Comparison of ENCODE assay signal across 29 cellular contexts in the genomic region with DNA sequence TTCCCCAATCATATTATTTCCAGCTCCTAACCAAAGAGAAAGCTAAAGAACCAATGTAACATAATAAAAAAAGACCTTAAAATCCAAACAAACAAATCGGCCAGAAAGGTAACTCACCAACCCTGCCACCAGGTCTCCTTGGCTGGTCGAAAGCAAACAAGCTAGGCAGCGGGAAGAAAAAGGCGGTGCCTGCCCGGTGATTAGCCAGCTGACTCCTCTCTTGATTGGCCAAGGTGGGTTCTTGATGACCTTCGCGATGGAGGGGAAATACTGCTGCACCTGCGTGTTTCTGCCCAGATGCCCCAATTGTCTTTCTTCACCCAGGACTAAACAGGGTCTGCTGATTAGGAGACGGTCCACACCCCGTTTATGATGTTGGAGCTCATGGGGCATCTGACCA. TPM values are rescaled to one million over a fixed set of nuclear protein-coding genes. Genes with fewer than 3 reads are reported as not detected.
"Had no signal": no experiment of that assay in that cellular context is flagged by ENCODE, and none has a peak within 500 bp of the region (broad histone marks: within the 10 kb centered on the region; RNA-seq: fewer than 3 reads in every experiment).

Gene NLRP11, minus strand, starts transcription at position 154 of the 400 bp plus-strand sequence. CDS start 13,825 bp downstream, outside the sequence.

- H3K27ac ChIP-seq: body of pancreas, breast epithelium, Peyer's patch, RWPE1 had no signal

- H3K4me3 ChIP-seq: body of pancreas, breast epithelium, Peyer's patch had no signal

- DNase-seq: activated CD4-positive, alpha-beta T cell treated with anti-CD3 and anti-CD28 coated beads, Interleukin-2, amount 10 ng/mL, durations not matched to agents 24 days and 14 days; activated CD4-positive, alpha-beta T cell treated with anti-CD3 and anti-CD28 coated beads, Interleukin-2, amount 50 U/mL, for 4 hours; activated CD8-positive, alpha-beta T cell treated with anti-CD3 and anti-CD28 coated beads for 36 hours; activated gamma-delta T cell; activated naive CD4-positive, alpha-beta T cell treated with Interleukin-2 at 50 U/mL for 16 hours; activated naive CD8-positive, alpha-beta T cell treated with anti-CD3 and anti-CD28 coated beads, Interleukin-2, amount 10 ng/mL, durations not matched to agents 7 days and 5 days; activated T-cell treated with anti-CD3 and anti-CD28 coated beads, Interleukin-2, amount 50 U/mL, for 24 hours; body of pancreas; cerebellar nuclear complex; KG1; NCI-H1092 treated with DMSO at 0.1 percent for 48 hours; NCI-H1417; NCI-H1694; NCI-H2081 treated with DMSO at 0.1 percent for 48 hours; NCI-H345; NCI-H524 treated with DMSO at 0.1 percent for 48 hours; PC-3; Peyer's patch; SIG-M5; T1000 had no signal

- H3K27me3 ChIP-seq: body of pancreas, breast epithelium, Peyer's patch had no signal

- H3K36me3 ChIP-seq: breast epithelium, Peyer's patch had no signal

- H3K9me3 ChIP-seq: body of pancreas, breast epithelium, Peyer's patch had no signal

- H3K4me1 ChIP-seq: body of pancreas, breast epithelium, Peyer's patch had no signal

RNA-seq across cellular contexts. Expression of gene NLRP11, which starts in this region (rescaled TPM):
- total RNA-seq: activated CD4-positive, alpha-beta T cell treated with anti-CD3 and anti-CD28 coated beads, Interleukin-2, amount 10 ng/mL, durations not matched to agents 24 days and 14 days; activated naive CD8-positive, alpha-beta T cell treated with anti-CD3 and anti-CD28 coated beads, Interleukin-2, amount 10 ng/mL, durations not matched to agents 7 days and 5 days; activated T-helper 2 cell treated with anti-CD3 and anti-CD28 coated beads, Interferon-gamma antibody, Interleukin-2, Interleukin-4, amounts not matched to agents 10 μg/mL and 5 μg/mL and 100 μg/mL, durations not matched to agents 14 hours and 24 hours and 36 hours; astrocyte; body of pancreas; cardiac septum; NCI-H460; Peyer's patch; Right ventricle myocardium inferior; T-helper 1 cell treated with Interleukin-12 subunit alpha and Interleukin-12 subunit beta and Interleukin-4 antibody, amounts not matched to agents 30 ng/mL and 1 ng/mL, for 36 hours; T-helper 2 cell treated with Interferon-gamma antibody and Interleukin-4, amounts not matched to agents 100 ng/mL and 5 ng/mL, for 36 hours had no signal
